Comparison of ENCODE assay signal across 29 cellular contexts in the genomic region with DNA sequence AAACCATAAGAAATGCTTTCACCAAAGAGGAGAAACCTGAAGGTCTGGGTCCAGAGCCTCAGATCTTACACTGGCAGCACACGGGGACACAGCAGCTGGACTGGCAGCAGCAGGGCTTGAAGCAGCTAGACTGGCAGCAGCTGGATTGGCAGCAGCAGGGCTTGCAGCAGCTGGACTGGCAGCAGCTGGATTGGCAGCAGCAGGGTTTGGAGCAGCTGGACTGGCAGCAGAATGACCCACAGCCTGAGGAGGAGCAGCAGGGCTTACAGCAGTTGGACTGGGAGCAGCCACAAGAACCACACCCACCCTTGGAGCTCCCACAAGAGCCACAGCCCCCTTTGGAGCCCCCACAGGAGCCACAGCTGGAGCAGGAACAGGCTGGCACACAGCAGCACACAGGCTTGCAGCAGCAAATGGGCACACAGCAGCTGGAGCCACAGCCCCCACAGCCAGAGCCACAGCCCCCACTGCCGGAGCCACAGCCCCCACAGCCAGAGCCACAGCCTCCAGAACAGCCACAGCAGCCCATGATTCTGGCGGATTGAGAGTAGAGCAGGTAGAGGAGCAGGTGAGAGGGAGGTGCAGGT. TPM values are rescaled to one million over a fixed set of nuclear protein-coding genes. Genes with fewer than 3 reads are reported as not detected.
"Had no signal": no experiment of that assay in that cellular context is flagged by ENCODE, and none has a peak within 500 bp of the region (broad histone marks: within the 10 kb centered on the region; RNA-seq: fewer than 3 reads in every experiment).

A gene with protein sequence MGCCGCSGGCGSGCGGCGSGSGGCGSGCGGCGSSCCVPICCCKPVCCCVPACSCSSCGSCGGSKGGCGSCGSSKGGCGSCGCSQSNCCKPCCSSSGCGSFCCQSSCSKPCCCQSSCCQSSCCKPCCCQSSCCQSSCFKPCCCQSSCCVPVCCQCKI (minus strand): TSS at position 567 of the 587 bp plus-strand sequence. CDS start 38 bp downstream, at position 529.

- FAIRE-seq: endothelial cell of umbilical vein, frontal cortex, small intestine had no signal

- H3K27ac ChIP-seq: coronary artery, heart left ventricle, neutrophil, sigmoid colon, stomach, thoracic aorta, transverse colon had no signal

- H3K36me3 ChIP-seq: heart left ventricle, neutrophil, sigmoid colon, stomach, thoracic aorta, transverse colon had no signal

- H3K9me3 ChIP-seq: heart left ventricle, neutrophil, sigmoid colon, stomach, thoracic aorta, transverse colon had no signal

- DNase-seq: effector CD4-positive, alpha-beta T cell; endodermal cell; erythroblast; heart left ventricle; hippocampal formation; left colon; left ventricle myocardium superior; mesenchymal stem cell; midbrain; naive B cell; sigmoid colon; small intestine; stimulated activated CD4-positive, alpha-beta T cell treated with anti-CD3 and anti-CD28 coated beads, Interleukin-12 subunit alpha, Interleukin-12 subunit beta, amount 100 ng/mL, for 4 hours; stimulated activated naive CD4-positive, alpha-beta T cell; stomach; substantia nigra; transverse colon had no signal

- H3K4me3 ChIP-seq: coronary artery, heart left ventricle, lung, sigmoid colon, stomach, thoracic aorta, transverse colon had no signal

- H3K27me3 ChIP-seq: transverse colon had no signal

RNA-seq across cellular contexts. Expression of the gene that starts here (rescaled TPM):
- total RNA-seq: dermis microvascular lymphatic vessel endothelial cell, endothelial cell of umbilical vein, frontal cortex, glomerular endothelial cell, heart left ventricle, kidney epithelial cell, left colon, left ventricle myocardium superior, lung, osteoblast, pulmonary artery endothelial cell, sigmoid colon, stomach, thoracic aorta, transverse colon, urinary bladder had no signal
- polyA plus RNA-seq: endothelial cell of umbilical vein, heart left ventricle, lung, sigmoid colon, small intestine, stomach, urinary bladder had no signal
